ENCODE assay signal across 32 cellular contexts in genomic region chr16:85761866-85762265, GRCh38. TPM values are rescaled to one million over a fixed set of nuclear protein-coding genes. Genes with fewer than 3 reads are reported as not detected.
A peak's percentile ranks its signal among the peaks of the same experiment; 100 is the strongest.
DNase-seq lines count a peak whose midpoint lies in the region; ATAC-seq, FAIRE-seq and TF ChIP-seq lines count a peak whose summit lies in the region.
"Had no signal": no experiment of that assay in that cellular context is flagged by ENCODE, and none has a peak within 500 bp of the region (broad histone marks: within the 10 kb centered on the region; RNA-seq: fewer than 3 reads in every experiment).

No MANE protein-coding gene starts in this region.

- ATAC-seq in body of pancreas, result no peak
- ATAC-seq: activated naive CD8-positive, alpha-beta T cell treated with anti-CD3 and anti-CD28 coated beads, Interleukin-2, amount 50 U/mL, for 24 hours; effector memory CD8-positive, alpha-beta T cell; left lobe of liver had no signal

- no peak for FAIRE-seq in H1 (lab: Jason Lieb, UNC)
- FAIRE-seq: astrocyte, GM12892, islet of Langerhans had no signal

- no peak overlapping the region for H2AFZ ChIP-seq in H1 (ENCODE audit: low read length)
- H2AFZ ChIP-seq: parathyroid adenoma had no signal

- H3K79me2 ChIP-seq in H1 (ENCODE audit: control insufficient read depth in 1 of 2, insufficient read depth in 2 of 2, low read length in 2 of 2), result no peaks in the 10 kb centered on the region
- H3K79me2 ChIP-seq: parathyroid adenoma had no signal

- WGBS in H1 (ENCODE audit: extremely low coverage in 1 of 2, insufficient coverage in 1 of 2, insufficient read length in 1 of 2, insufficient replicate concordance in 2 of 2, low coverage in 1 of 2, low lambda C conversion rate in 2 of 2, missing lambda C conversion rate in 1 of 2), 2 experiments, result 80% methylated on average over 6 of the region's 6 CpGs; no CpG with 5 or more reads in 1 of the 2 experiments
- 64 to 71% methylated on average over 6 of the region's 6 CpGs for WGBS in body of pancreas, 2 donors

- no peak for TF ChIP-seq EP300 in H1 (IDR thresholded peaks at IDR 0.05; ENCODE audit: borderline replicate concordance in 1 of 2, low read depth in 2 of 2, low read length in 2 of 2)

- DNase-seq in A673 (ENCODE audit: low spot score), result peak; percentile 43
- peak in 1 of 2 experiments; percentile 33 for DNase-seq in HL-60 (ENCODE audit: low read depth in 1 of 2, low spot score in 1 of 2)
- peak; percentile 83 to 93 for DNase-seq in NOMO-1 (lab: John Stamatoyannopoulos, UW; ENCODE audit: unreplicated experiment in 2 of 2)
- DNase-seq in H1 (ENCODE audit: low read depth in 1 of 2, low spot score in 2 of 2), result no peak
- DNase-seq in stimulated activated CD4-positive, alpha-beta T cell treated with anti-CD3 and anti-CD28 coated beads, Interleukin-1b, Interleukin-23, amount 100 ng/mL, for 48 hours, result no peak
- no peak for DNase-seq in body of pancreas
- DNase-seq in HEK293T (ENCODE audit: extremely low spot score), result no peak
- DNase-seq in NCI-H526 treated with DMSO at 0.1 percent for 48 hours (lab: John Stamatoyannopoulos, UW), result no peak
- DNase-seq: activated CD4-positive, alpha-beta memory T cell treated with anti-CD3 and anti-CD28 coated beads, Interleukin-2, amount 10 ng/mL, durations not matched to agents 7 days and 5 days; activated CD4-positive, alpha-beta T cell treated with anti-CD3 and anti-CD28 coated beads for 1 hour; activated CD8-positive, alpha-beta memory T cell treated with anti-CD3 and anti-CD28 coated beads, Interleukin-2, amount 50 U/mL, for 4 hours; activated naive CD4-positive, alpha-beta T cell; activated naive CD8-positive, alpha-beta T cell treated with anti-CD3 and anti-CD28 coated beads, Interleukin-2, amount 50 U/mL, for 24 hours; cortex of kidney; DMS153; effector memory CD8-positive, alpha-beta T cell; HCEC 1CT; IMR-90; NCI-H1436; NCI-H748 treated with DMSO at 0.1 percent for 48 hours; retina; SK-N-SH; stimulated activated naive CD4-positive, alpha-beta T cell; T-helper 2 cell; upper lobe of left lung had no signal

- TF ChIP-seq POLR2A in H1 (IDR thresholded peaks at IDR 0.05; ENCODE audit: control extremely low read depth in 1 of 2, low read depth in 2 of 2, low read length in 2 of 2) (no peak), body of pancreas (IDR thresholded peaks at IDR 0.05) (no peak)

- H2AK5ac ChIP-seq in H1 (ENCODE audit: low read depth, low read length), result no peak overlapping the region

- POLR2A ChIA-PET in A673 (lab: Charles Lee; ENCODE audit: low non-redundant PET), result no interaction called here
- POLR2A ChIA-PET in H1 (lab: Charles Lee; ENCODE audit: partially characterized antibody), result interaction anchor here (0.5 kb wide), 1 partner anchor 56 kb away, joined by 3 read pairs; no protein-coding TSS in a partner anchor
- POLR2A ChIA-PET in HEK293T (lab: Yijun Ruan, JAX), result no interaction called here

- no peaks in the 10 kb centered on the region for H3K36me3 ChIP-seq in A673 (ENCODE audit: insufficient read depth, low read length, poor library complexity, severe bottlenecking)
- H3K36me3 ChIP-seq in H1 (ENCODE audit: control insufficient read depth in 2 of 4, insufficient read depth in 4 of 4, low read length in 3 of 4), result no peaks in the 10 kb centered on the region
- no peaks in the 10 kb centered on the region for H3K36me3 ChIP-seq in body of pancreas (replicated peaks in 1 of 2; ENCODE audit: insufficient read depth in 1 of 2, low read depth in 2 of 2)
- H3K36me3 ChIP-seq: suprapubic skin, upper lobe of left lung had no signal

- CTCF ChIA-PET in A673 (lab: Charles Lee) (no interaction called here), H1 (lab: Charles Lee; ENCODE audit: partially characterized antibody) (interaction anchor here (1.4 to 4.6 kb wide), 3 partner anchors 9 to 43 kb away, joined by 3 to 33 read pairs (median 6); no protein-coding TSS in a partner anchor), HEK293T (lab: Yijun Ruan, JAX) (interaction anchor here (1.2 kb wide), 2 partner anchors 9 to 444 kb away, joined by 3 to 4 read pairs; no protein-coding TSS in a partner anchor)

- no peak for TF ChIP-seq CTCF in A673 (conservative IDR thresholded peaks at IDR 0.05; ENCODE audit: low read depth, low read length)
- TF ChIP-seq CTCF in HL-60 (IDR thresholded peaks at IDR 0.05; ENCODE audit: insufficient read depth, low read length), result no peak
- no peak for TF ChIP-seq CTCF in H1 (IDR thresholded peaks at IDR 0.05; ENCODE audit: control extremely low read depth in 1 of 3, insufficient read depth in 1 of 3, low read depth in 1 of 3, low read length in 3 of 3)
- TF ChIP-seq CTCF in body of pancreas (IDR thresholded peaks at IDR 0.05), result no peak

- no peak overlapping the region for H4K5ac ChIP-seq in H1 (ENCODE audit: insufficient read length, low read depth, low read length)

- no peaks in the 10 kb centered on the region for H3K79me1 ChIP-seq in H1 (ENCODE audit: low read depth, low read length)

- H3K27me3 ChIP-seq in A673 (replicated peaks; ENCODE audit: insufficient read depth, low read depth, low read length, poor library complexity) (no peaks in the 10 kb centered on the region), HL-60 (ENCODE audit: insufficient read depth, poor library complexity, severe bottlenecking) (no peaks in the 10 kb centered on the region), H1 (replicated peaks in 1 of 4; ENCODE audit: control insufficient read depth in 3 of 4, extremely low read depth in 1 of 4, insufficient read depth in 3 of 4, low read length in 3 of 4) (peaks cover 0 to 2% (median 0%) of the 10 kb centered on the region in 4 experiments; a peak in 1 of 7 replicates), body of pancreas (no peaks in the 10 kb centered on the region)
- H3K27me3 ChIP-seq: upper lobe of left lung had no signal

- H3K9me3 ChIP-seq in A673 (ENCODE audit: low read depth, low read length, poor library complexity, severe bottlenecking) (no peaks in the 10 kb centered on the region), H1 (ENCODE audit: insufficient read depth in 2 of 2, low read depth in 1 of 2, low read length in 1 of 2) (no peaks in the 10 kb centered on the region), body of pancreas (no peaks in the 10 kb centered on the region)
- H3K9me3 ChIP-seq: SK-N-SH, suprapubic skin, upper lobe of left lung had no signal

- no peaks in the 10 kb centered on the region for H3K23me2 ChIP-seq in H1 (ENCODE audit: low read depth, low read length)

- no peak overlapping the region for H2BK120ac ChIP-seq in H1 (replicated peaks; ENCODE audit: low read depth, low read length)

- no peaks in the 10 kb centered on the region for H4K20me1 ChIP-seq in H1 (replicated peaks in 1 of 2; ENCODE audit: control insufficient read depth in 1 of 2, insufficient read depth in 2 of 2, low read length in 2 of 2)

- H3K4me2 ChIP-seq in H1 (ENCODE audit: insufficient read depth in 1 of 2, low read depth in 2 of 2, low read length in 2 of 2), result no peak overlapping the region
- H3K4me2 ChIP-seq: SK-N-SH had no signal

- no peak overlapping the region for H3K56ac ChIP-seq in H1 (replicated peaks; ENCODE audit: insufficient read length, low read depth, low read length)

- no peak overlapping the region for H3K27ac ChIP-seq in A673 (ENCODE audit: low read depth, low read length, poor library complexity, severe bottlenecking)
- H3K27ac ChIP-seq in HL-60 (replicated peaks), result peak overlapping the region; percentile 41; the same call in 1 of the 2 replicates
- no peak overlapping the region for H3K27ac ChIP-seq in H1 (ENCODE audit: low read depth, low read length)
- no peak overlapping the region for H3K27ac ChIP-seq in body of pancreas
- H3K27ac ChIP-seq: parathyroid adenoma, suprapubic skin, upper lobe of left lung had no signal

- peaks cover 9% of the 10 kb centered on the region for H3K4me1 ChIP-seq in A673 (ENCODE audit: insufficient read depth, low read length, poor library complexity, severe bottlenecking)
- H3K4me1 ChIP-seq in H1 (replicated peaks in 1 of 4; ENCODE audit: control insufficient read depth in 3 of 4, insufficient read depth in 4 of 4, low read length in 3 of 4), result peaks cover 0 to 9% (median 0%) of the 10 kb centered on the region in 4 experiments; a peak in 3 of 7 replicates
- peaks cover 9% of the 10 kb centered on the region for H3K4me1 ChIP-seq in body of pancreas
- H3K4me1 ChIP-seq: parathyroid adenoma, suprapubic skin had no signal

- no TSS peak for BruUV-seq in A673 (replicated peaks; lab: Mats Ljungman, UMichigan)

- no peak overlapping the region for H2BK15ac ChIP-seq in H1 (ENCODE audit: low read length)

- no peak overlapping the region for H2BK5ac ChIP-seq in H1 (ENCODE audit: low read depth, low read length)

- no peak overlapping the region for H3K4ac ChIP-seq in H1 (replicated peaks; ENCODE audit: insufficient read length, low read depth, low read length)

- H3K4me3 ChIP-seq in A673 (ENCODE audit: low read depth, low read length, poor library complexity, severe bottlenecking) (no peak overlapping the region), HL-60 (replicated peaks; ENCODE audit: insufficient read depth, low read length) (no peak overlapping the region), H1 (ENCODE audit: extremely low read depth in 1 of 4, insufficient read depth in 2 of 4, low read depth in 3 of 4, low read length in 4 of 4) (no peak overlapping the region), body of pancreas (no peak overlapping the region)
- H3K4me3 ChIP-seq: suprapubic skin, upper lobe of left lung had no signal

- no peak overlapping the region for H3K18ac ChIP-seq in H1 (ENCODE audit: extremely low read depth, low read length)

- H4K8ac ChIP-seq in H1 (ENCODE audit: extremely low read depth, insufficient read depth, low read length), result no peak overlapping the region

- no peak overlapping the region for H2BK12ac ChIP-seq in H1 (ENCODE audit: low read depth, low read length)

- H3K14ac ChIP-seq in H1 (ENCODE audit: insufficient read length), result no peak overlapping the region

- no peak for TF ChIP-seq RAD21 in H1 (IDR thresholded peaks at IDR 0.05 in 1 of 2, conservative IDR thresholded peaks at IDR 0.05 in 1 of 2; ENCODE audit: low read depth in 2 of 2, low read length in 2 of 2)

- H2BK20ac ChIP-seq in H1 (ENCODE audit: low read length), result no peak overlapping the region

- no peak overlapping the region for H3K9ac ChIP-seq in H1 (replicated peaks in 1 of 4; ENCODE audit: extremely low read depth in 1 of 4, low read depth in 3 of 4, low read length in 3 of 4)
- H3K9ac ChIP-seq: parathyroid adenoma, SK-N-SH had no signal

- H3K23ac ChIP-seq in H1 (ENCODE audit: insufficient read length), result no peak overlapping the region

- H4K91ac ChIP-seq in H1 (replicated peaks; ENCODE audit: insufficient read length, low read length), result peak overlapping the region; percentile 64

- intact Hi-C loops in A673 (cut with micrococcal nuclease; ENCODE audit: unreplicated experiment), result no loop called here
- intact Hi-C loops in body of pancreas (cut with DNase I), result no loop called here

RNA-seq across cellular contexts. Expression of gene C16orf74, which starts 11.0 kb away (rescaled TPM):
- total RNA-seq in A673 (2021) (3.8 and 5.9 TPM in 2 replicates), body of pancreas (1 to 10 TPM; 1.0 to 5.9 TPM)
- total RNA-seq in H1 (2021; fragmentation: NEBNext Ultra II Directional; extraction: Animal tissue kit (Norgen Biotek cat#: 25700)), result 6.1 and 7.3 TPM in 2 replicates
- 9.3 and 13.4 TPM in 2 replicates for polyA plus RNA-seq in H1 (2011; rRNA removed)
- polyA plus RNA-seq in H1 (2011; cell fraction: cytosol; rRNA removed), result 9.3 TPM
- polyA plus RNA-seq in H1 (2011; cell fraction: nucleus; rRNA removed), result 9.9 TPM
- polyA plus RNA-seq in H1 (2012, experiment 1 of 2), result 4.3 to 8.8 TPM (median 7.6 TPM) in 4 replicates
- 7.0 TPM for polyA plus RNA-seq in H1 (2012, experiment 2 of 2)
- 9.0 TPM for polyA plus RNA-seq in H1 (2013, experiment 1 of 2)
- polyA plus RNA-seq in H1 (2013, experiment 2 of 2), result 8.4 TPM
- 0.44 and 0.85 TPM in 2 replicates for polyA minus RNA-seq in H1 (2011; rRNA and poly(A)+ RNA removed)
- polyA minus RNA-seq in H1 (2011; cell fraction: cytosol; rRNA and poly(A)+ RNA removed), result 2.2 TPM
- 1.1 TPM for polyA minus RNA-seq in H1 (2011; cell fraction: nucleus; rRNA and poly(A)+ RNA removed)
- polyA plus RNA-seq: neural cell had no signal

RNA-seq across cellular contexts. Expression of gene EMC8, which starts 37.5 kb away (rescaled TPM):
- total RNA-seq in A673 (2021), result 53.1 and 62.7 TPM in 2 replicates
- total RNA-seq in H1 (2021; fragmentation: NEBNext Ultra II Directional; extraction: Animal tissue kit (Norgen Biotek cat#: 25700)), result 47.9 and 52.2 TPM in 2 replicates
- polyA plus RNA-seq in H1 (2011; rRNA removed), result 64.0 and 69.7 TPM in 2 replicates
- 60.0 TPM for polyA plus RNA-seq in H1 (2011; cell fraction: cytosol; rRNA removed)
- polyA plus RNA-seq in H1 (2011; cell fraction: nucleus; rRNA removed), result 79.9 TPM
- polyA plus RNA-seq in H1 (2012, experiment 1 of 2), result 29.4 to 44.5 TPM (median 41.7 TPM) in 4 replicates
- polyA plus RNA-seq in H1 (2012, experiment 2 of 2), result 39.1 TPM
- 33.5 TPM for polyA plus RNA-seq in H1 (2013, experiment 1 of 2)
- polyA plus RNA-seq in H1 (2013, experiment 2 of 2), result 31.9 TPM
- polyA minus RNA-seq in H1 (2011; rRNA and poly(A)+ RNA removed), result 64.3 and 73.2 TPM in 2 replicates
- 61.1 TPM for polyA minus RNA-seq in H1 (2011; cell fraction: cytosol; rRNA and poly(A)+ RNA removed)
- polyA minus RNA-seq in H1 (2011; cell fraction: nucleus; rRNA and poly(A)+ RNA removed), result 38.0 TPM
- 10 to 100 TPM; 16.3 to 30.7 TPM for total RNA-seq in body of pancreas

RNA-seq across cellular contexts. Expression of gene COX4I1, which starts 37.6 kb away (rescaled TPM):
- total RNA-seq in A673 (2021) (554 and 575 TPM in 2 replicates), body of pancreas (100 to 1,000 TPM; 259 to 291 TPM)
- total RNA-seq in H1 (2021; fragmentation: NEBNext Ultra II Directional; extraction: Animal tissue kit (Norgen Biotek cat#: 25700)), result 496 and 507 TPM in 2 replicates
- 693 and 707 TPM in 2 replicates for polyA plus RNA-seq in H1 (2011; rRNA removed)
- 932 TPM for polyA plus RNA-seq in H1 (2011; cell fraction: cytosol; rRNA removed)
- polyA plus RNA-seq in H1 (2011; cell fraction: nucleus; rRNA removed), result 683 TPM
- 451 to 785 TPM (median 705 TPM) in 4 replicates for polyA plus RNA-seq in H1 (2012, experiment 1 of 2)
- 672 TPM for polyA plus RNA-seq in H1 (2012, experiment 2 of 2)
- 1,101 TPM for polyA plus RNA-seq in H1 (2013, experiment 1 of 2)
- 1,112 TPM for polyA plus RNA-seq in H1 (2013, experiment 2 of 2)
- polyA minus RNA-seq in H1 (2011; rRNA and poly(A)+ RNA removed), result 205 and 258 TPM in 2 replicates
- polyA minus RNA-seq in H1 (2011; cell fraction: cytosol; rRNA and poly(A)+ RNA removed), result 116 TPM
- 127 TPM for polyA minus RNA-seq in H1 (2011; cell fraction: nucleus; rRNA and poly(A)+ RNA removed)

Comparison
In these comparisons a context has a peak if more than half of its experiments do, and no peak if none do; other contexts are left out.
1. DNase-seq: peak in A673 (single experiment) and NOMO-1 (2 of 2); none in H1 (0 of 2), stimulated activated CD4-positive, alpha-beta T cell treated with anti-CD3 and anti-CD28 coated beads, Interleukin-1b, Interleukin-23, amount 100 ng/mL, for 48 hours (single experiment), body of pancreas (0 of 4), HEK293T (single experiment) and NCI-H526 treated with DMSO at 0.1 percent for 48 hours (single experiment).